ENCODE assay signal across 19 cellular contexts in genomic region chr15:43913941-43914340, GRCh38.
DNase-seq lines count a peak whose midpoint lies in the region; ATAC-seq and TF ChIP-seq lines count a peak whose summit lies in the region.
"Had no signal": no experiment of that assay in that cellular context is flagged by ENCODE, and none has a peak within 500 bp of the region (broad histone marks: within the 10 kb centered on the region; RNA-seq: fewer than 3 reads in every experiment).

No MANE protein-coding gene starts in this region.

- H3F3A ChIP-seq in MM.1S (ENCODE audit: insufficient read depth, low read length) = no peaks in the 10 kb centered on the region

- POLR2A ChIA-PET in AG04450 (lab: Yijun Ruan, JAX) = interaction anchor here (0.5 to 1.9 kb wide), 2 partner anchors 8 to 87 kb away, joined by 6 to 8 read pairs; no protein-coding TSS in a partner anchor

- no peaks in the 10 kb centered on the region for H3K36me3 ChIP-seq in ovary
- H3K36me3 ChIP-seq in MM.1S (replicated peaks; ENCODE audit: insufficient read depth, low read length) = no peaks in the 10 kb centered on the region
- H3K36me3 ChIP-seq: transverse colon had no signal

- WGBS in ovary, 3 donors = 77 to 88% (median 78%) methylated on average over 1 of the region's 1 CpG

- ATAC-seq in activated T-cell treated with anti-CD3 and anti-CD28 coated beads, Interleukin-2, amount 50 U/mL, for 72 hours (replicated peaks in 1 of 2) = no peak
- no peak for ATAC-seq in GM18868 (IDR thresholded peaks at IDR 0.05; ENCODE audit: unreplicated experiment)
- ATAC-seq: HepG2, natural killer cell, T-cell had no signal

- DNase-seq in AG04450 (ENCODE audit: low read depth, low spot score) = no peak
- DNase-seq in RPMI7951 (ENCODE audit: low read depth) = peak; percentile 15
- DNase-seq in dermis blood vessel endothelial cell = peak; percentile 29
- DNase-seq in ovary = no peak
- no peak for DNase-seq in activated T-cell treated with anti-CD3 and anti-CD28 coated beads, Interleukin-2, amount 50 U/mL, for 72 hours
- DNase-seq in activated CD4-positive, alpha-beta T cell treated with anti-CD3 and anti-CD28 coated beads for 1 hour = no peak
- no peak for DNase-seq in MM.1S
- DNase-seq: activated CD4-positive, alpha-beta T cell treated with anti-CD3 and anti-CD28 coated beads, Interleukin-2, amount 50 U/mL, for 4 hours; activated naive CD4-positive, alpha-beta T cell treated with Interleukin-2 at 50 U/mL for 16 hours; activated T-cell treated with anti-CD3 and anti-CD28 coated beads for 4 hours; natural killer cell; NCI-H187 treated with DMSO at 0.1 percent for 48 hours; NCI-H345; RPMI8226; T-cell; transverse colon had no signal

- H3K4me1 ChIP-seq in ovary (ENCODE audit: insufficient read depth) (peaks cover 3% of the 10 kb centered on the region), MM.1S (ENCODE audit: low read length) (no peaks in the 10 kb centered on the region)
- H3K4me1 ChIP-seq: transverse colon had no signal

- no peaks in the 10 kb centered on the region for H3K36me3 Mint-ChIP-seq in activated T-cell treated with anti-CD3 and anti-CD28 coated beads, Interleukin-2, amount 50 U/mL, for 72 hours (ENCODE audit: insufficient read depth in 2 of 2)
- H3K36me3 Mint-ChIP-seq: natural killer cell, T-cell had no signal

- CTCF ChIA-PET in AG04450 (lab: Charles Lee) = interaction anchor here (0.6 to 2.5 kb wide), 6 partner anchors 10 to 621 kb away, joined by 3 to 12 read pairs (median 5); no protein-coding TSS in a partner anchor

- no peak for TF ChIP-seq CTCF in AG04450 (IDR thresholded peaks at IDR 0.05; ENCODE audit: low read depth, low read length)
- no peak for TF ChIP-seq CTCF in ovary (IDR thresholded peaks at IDR 0.05)
- no peak for TF ChIP-seq CTCF in MM.1S (IDR thresholded peaks at IDR 0.05; ENCODE audit: low read length)

- TF ChIP-seq POLR2A in ovary (IDR thresholded peaks at IDR 0.05) = no peak

- H3K9me3 Mint-ChIP-seq in activated T-cell treated with anti-CD3 and anti-CD28 coated beads, Interleukin-2, amount 50 U/mL, for 72 hours = no peaks in the 10 kb centered on the region
- H3K9me3 Mint-ChIP-seq: natural killer cell, T-cell had no signal

- H3K4me3 ChIP-seq in AG04450 (ENCODE audit: low read depth, low read length) = no peak overlapping the region
- no peak overlapping the region for H3K4me3 ChIP-seq in ovary
- no peak overlapping the region for H3K4me3 ChIP-seq in MM.1S (ENCODE audit: low read length)
- H3K4me3 ChIP-seq: transverse colon had no signal

- H4K20me1 ChIP-seq in MM.1S (ENCODE audit: insufficient read depth, low read length) = no peaks in the 10 kb centered on the region

- no peaks in the 10 kb centered on the region for H3K27me3 ChIP-seq in AG04450 (ENCODE audit: control insufficient read depth, insufficient read depth, low read length)
- H3K27me3 ChIP-seq in ovary = no peaks in the 10 kb centered on the region
- no peaks in the 10 kb centered on the region for H3K27me3 ChIP-seq in MM.1S (replicated peaks; ENCODE audit: insufficient read depth, low read length)
- H3K27me3 ChIP-seq: transverse colon had no signal

- H3K4me2 ChIP-seq in MM.1S (ENCODE audit: low read depth, low read length) = no peak overlapping the region

- TF ChIP-seq EP300 in ovary (IDR thresholded peaks at IDR 0.05) = no peak

- H2AFZ ChIP-seq in MM.1S (ENCODE audit: low read length) = no peak overlapping the region

- intact Hi-C loops in ovary (cut with DNase I) = no loop called here

- H3K4me1 Mint-ChIP-seq in activated T-cell treated with anti-CD3 and anti-CD28 coated beads, Interleukin-2, amount 50 U/mL, for 72 hours (ENCODE audit: low read depth) = peaks cover 6% of the 10 kb centered on the region
- H3K4me1 Mint-ChIP-seq: natural killer cell, T-cell had no signal

- H3K27me3 Mint-ChIP-seq in activated T-cell treated with anti-CD3 and anti-CD28 coated beads, Interleukin-2, amount 50 U/mL, for 72 hours (ENCODE audit: low read depth) = no peaks in the 10 kb centered on the region

- peak overlapping the region; percentile 91 for H3K27ac ChIP-seq in AG04450 (ENCODE audit: low read depth, low read length)
- peak overlapping the region; percentile 5 to 14 for H3K27ac ChIP-seq in ovary
- no peak overlapping the region for H3K27ac ChIP-seq in MM.1S (ENCODE audit: low read length)
- H3K27ac ChIP-seq: transverse colon, VCaP had no signal

- H3K4me3 Mint-ChIP-seq in activated T-cell treated with anti-CD3 and anti-CD28 coated beads, Interleukin-2, amount 50 U/mL, for 72 hours = no peak overlapping the region
- H3K4me3 Mint-ChIP-seq: natural killer cell, T-cell had no signal

- H3K9me3 ChIP-seq in AG04450 (ENCODE audit: control insufficient read depth, insufficient read depth, low read length) (no peaks in the 10 kb centered on the region), ovary (no peaks in the 10 kb centered on the region), MM.1S (replicated peaks; ENCODE audit: insufficient read depth, low read length) (no peaks in the 10 kb centered on the region)
- H3K9me3 ChIP-seq: transverse colon had no signal

- no peaks in the 10 kb centered on the region for H3K79me2 ChIP-seq in MM.1S (ENCODE audit: low read length)

- no peak overlapping the region for H3K9ac ChIP-seq in MM.1S (ENCODE audit: low read length)

- no peaks in the 10 kb centered on the region for H3K9me2 ChIP-seq in MM.1S (replicated peaks; ENCODE audit: insufficient read depth, low read length)

- H3K27ac Mint-ChIP-seq in activated T-cell treated with anti-CD3 and anti-CD28 coated beads, Interleukin-2, amount 50 U/mL, for 72 hours = no peak overlapping the region
- H3K27ac Mint-ChIP-seq: natural killer cell, T-cell had no signal

Comparison
In these comparisons a context has a peak if more than half of its experiments do, and no peak if none do; other contexts are left out.
1. DNase-seq: peak in RPMI7951 (single experiment) and dermis blood vessel endothelial cell (single experiment); none in AG04450 (single experiment), ovary (0 of 5), activated T-cell treated with anti-CD3 and anti-CD28 coated beads, Interleukin-2, amount 50 U/mL, for 72 hours (0 of 2), activated CD4-positive, alpha-beta T cell treated with anti-CD3 and anti-CD28 coated beads for 1 hour (single experiment) and MM.1S (single experiment).